ENCODE assay signal across 29 cellular contexts in the genomic region with DNA sequence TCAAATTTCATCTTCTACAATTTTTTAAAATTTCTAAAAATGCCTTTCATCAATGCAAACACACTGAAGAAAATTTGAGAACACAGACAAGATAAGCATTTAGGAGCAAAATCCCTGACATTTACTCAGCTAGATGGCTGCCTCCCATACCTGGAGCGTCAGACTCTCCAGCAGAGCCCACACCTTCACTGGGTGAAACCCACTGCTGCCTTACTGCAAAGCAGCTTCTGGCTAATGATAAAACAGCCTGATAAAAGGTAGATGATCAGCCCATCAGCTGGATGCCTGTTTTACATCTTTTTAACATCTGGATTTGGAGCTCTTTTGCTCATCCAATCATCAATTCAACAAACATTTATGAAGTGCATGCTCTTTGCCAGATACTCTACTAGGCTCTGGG.
"Had no signal": no experiment of that assay in that cellular context is flagged by ENCODE, and none has a peak within 500 bp of the region (broad histone marks: within the 10 kb centered on the region; RNA-seq: fewer than 3 reads in every experiment).

No MANE protein-coding gene starts in this region.

- H3K27ac ChIP-seq: SJCRH30 had no signal

- H3K9me3 ChIP-seq: SJCRH30 had no signal

- ATAC-seq: activated CD8-positive, alpha-beta memory T cell treated with anti-CD3 and anti-CD28 coated beads, Interleukin-2, amount 10 ng/mL, durations not matched to agents 7 days and 5 days; activated naive CD8-positive, alpha-beta T cell treated with anti-CD3 and anti-CD28 coated beads, Interleukin-2, amount 50 U/mL, for 24 hours; K562; Panc1; Right ventricle myocardium inferior; T-helper 17 cell; WTC11 had no signal

- H3K27me3 ChIP-seq: SJCRH30 had no signal

- FAIRE-seq: astrocyte, K562 had no signal

- DNase-seq: activated CD4-positive, alpha-beta T cell treated with anti-CD3 and anti-CD28 coated beads, Interleukin-2, amount 10 ng/mL, durations not matched to agents 24 days and 14 days; activated CD4-positive, alpha-beta T cell treated with anti-CD3 and anti-CD28 coated beads, Interleukin-2, amount 50 U/mL, for 48 hours; activated CD4-positive, CD25-positive, alpha-beta regulatory T cell treated with anti-CD3 and anti-CD28 coated beads, Interleukin-2, amount 50 U/mL, for 72 hours; activated CD8-positive, alpha-beta memory T cell treated with anti-CD3 and anti-CD28 coated beads, Interleukin-2, amount 10 ng/mL, durations not matched to agents 7 days and 5 days; activated effector memory CD4-positive, alpha-beta T cell treated with Interleukin-2 at 50 U/mL for 16 hours; activated naive CD4-positive, alpha-beta T cell; activated naive CD8-positive, alpha-beta T cell treated with anti-CD3 and anti-CD28 coated beads, Interleukin-2, amount 50 U/mL, for 24 hours; activated T-cell treated with anti-CD3 and anti-CD28 coated beads, Interleukin-2, amount 50 U/mL, for 24 hours; amygdala; cortex of kidney; Karpas-422; NCI-H1105 treated with DMSO at 0.1 percent for 48 hours; NCI-H1436 treated with DMSO at 0.1 percent for 48 hours; NCI-H2029; NCI-H2171; NCI-H2227 treated with DMSO at 0.1 percent for 48 hours; NCI-H510A treated with DMSO at 0.1 percent for 48 hours; NCI-H774; NK-92 treated with Interleukin-12 subunit alpha and Interleukin-12 subunit beta, amount 100 ng/mL, for 24 hours; OCI-M1; RPMI8226; SJCRH30; T-helper 17 cell; T-helper 9 cell had no signal

- H3K36me3 ChIP-seq: SJCRH30 had no signal

- H3K4me1 ChIP-seq: SJCRH30 had no signal

- H3K4me3 ChIP-seq: K562, SJCRH30 had no signal
